Comparison of ENCODE assay signal across 26 cellular contexts in the genomic region with DNA sequence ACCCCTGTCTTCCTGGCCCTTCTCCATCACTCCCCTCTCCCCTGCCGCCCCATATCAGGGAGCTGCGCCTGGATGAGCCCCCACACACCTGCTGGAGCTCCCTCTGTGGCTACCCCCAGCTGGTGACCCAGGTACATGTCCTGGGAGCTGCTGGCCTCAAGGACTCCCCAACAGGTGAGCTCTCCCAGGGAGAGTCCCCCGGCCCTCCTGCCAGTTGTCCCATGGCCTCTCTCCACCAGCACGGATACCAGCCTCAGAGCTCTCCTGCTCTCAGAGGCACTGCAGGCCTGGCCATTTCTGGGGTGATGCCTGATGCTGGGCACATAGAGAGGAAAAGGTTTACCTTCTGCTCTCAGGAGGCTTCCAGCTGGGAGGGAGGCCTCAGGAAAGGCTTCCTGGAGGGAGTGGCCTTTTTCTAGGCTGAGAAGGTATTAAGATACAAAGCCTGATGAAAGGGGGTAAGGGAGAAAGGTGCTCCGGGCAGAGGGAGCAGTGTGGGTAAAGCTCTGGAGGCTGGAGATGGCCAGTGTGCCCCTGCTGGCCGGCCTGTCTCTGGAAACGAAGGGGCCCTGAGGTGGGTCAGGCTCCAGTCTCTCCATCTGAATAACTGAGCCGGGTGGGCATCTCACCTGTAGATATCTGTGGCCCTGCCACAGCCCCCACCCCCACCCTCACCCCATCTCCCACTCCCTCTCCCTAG. TPM values are rescaled to one million over a fixed set of nuclear protein-coding genes. Genes with fewer than 3 reads are reported as not detected.
A peak's percentile ranks its signal among the peaks of the same experiment; 100 is the strongest.
DNase-seq lines count a peak whose midpoint lies in the region; ATAC-seq, FAIRE-seq and TF ChIP-seq lines count a peak whose summit lies in the region.
"Had no signal": no experiment of that assay in that cellular context is flagged by ENCODE, and none has a peak within 500 bp of the region (broad histone marks: within the 10 kb centered on the region; RNA-seq: fewer than 3 reads in every experiment).

No MANE protein-coding gene starts in this region.

- TF ChIP-seq POLR2A in HepG2 (IDR thresholded peaks at IDR 0.05; ENCODE audit: insufficient read depth in 1 of 2, low read depth in 2 of 2, low read length in 2 of 2), result no peak

- in situ Hi-C loops in HepG2 (cut with HindIII; ENCODE audit: extremely low pct_ligation_motif_present, low pct_unique_long_range_greater_than_20kb), result no loop called here

- no peak overlapping the region for H2AFZ ChIP-seq in HepG2 (ENCODE audit: low read length)
- H2AFZ ChIP-seq: GM23338 had no signal

- H4K20me1 ChIP-seq in BLaER1 treated with 17β-estradiol and CSF1 and Interleukin-3, amounts not matched to agents 10 nM and 100 nM, result peaks cover 0 to 19% (median 0%) of the 10 kb centered on the region in 11 experiments; a peak in 3 of 22 replicates
- H4K20me1 ChIP-seq in HepG2 (ENCODE audit: insufficient read depth, low read length), result no peaks in the 10 kb centered on the region

- no TSS peak for BruUV-seq in HepG2 (replicated peaks; lab: Mats Ljungman, UMichigan)

- CTCF ChIA-PET in HepG2 (lab: Yijun Ruan, JAX; ENCODE audit: low intra/inter-chr PET ratio, low total read pairs), result no interaction called here

- no peak overlapping the region for H3K27ac ChIP-seq in BLaER1 treated with 17β-estradiol and CSF1 and Interleukin-3, amounts not matched to agents 10 nM and 100 nM
- no peak overlapping the region for H3K27ac ChIP-seq in HepG2 (ENCODE audit: extremely low read length, insufficient read depth, low read length)
- H3K27ac ChIP-seq: A549, C4-2B had no signal

- peak overlapping the region; percentile 64 to 95 (median 87); a peak in 20 of 22 replicates for H3K4me2 ChIP-seq in BLaER1 treated with 17β-estradiol and CSF1 and Interleukin-3, amounts not matched to agents 10 nM and 100 nM
- H3K4me2 ChIP-seq in HepG2 (ENCODE audit: low read depth, low read length), result no peak overlapping the region
- H3K4me2 ChIP-seq: A549, GM23338 had no signal

- POLR2A ChIA-PET in HepG2 (lab: Yijun Ruan, JAX), result no interaction called here

- H3K4me3 ChIP-seq in BLaER1 treated with 17β-estradiol and CSF1 and Interleukin-3, amounts not matched to agents 10 nM and 100 nM, result no peak overlapping the region
- H3K4me3 ChIP-seq in HepG2 (replicated peaks in 1 of 3; ENCODE audit: insufficient read depth in 1 of 3, low read depth in 2 of 3, low read length in 3 of 3), result no peak overlapping the region
- H3K4me3 ChIP-seq: A549, GM23338 had no signal

- no peak for FAIRE-seq in HepG2 (lab: Jason Lieb, UNC)
- FAIRE-seq: A549, G401.6, GM12892, GM19239 had no signal

- TF ChIP-seq EP300 in HepG2 (IDR thresholded peaks at IDR 0.05; ENCODE audit: low read depth in 2 of 2, low read length in 2 of 2), result no peak
- TF ChIP-seq EP300 in HepG2 (CRISPR knock-in tag; IDR thresholded peaks at IDR 0.05; ENCODE audit: borderline replicate concordance), result no peak

- H3K79me2 ChIP-seq in HepG2 (ENCODE audit: insufficient read depth, low read length), result no peaks in the 10 kb centered on the region

- intact Hi-C loops in Right ventricle myocardium superior (cut with DNase I), result no loop called here
- intact Hi-C loops in Right ventricle myocardium inferior (cut with DNase I), result no loop called here
- intact Hi-C loops in HepG2 (cut with micrococcal nuclease; ENCODE audit: unreplicated experiment), result no loop called here

- no peaks in the 10 kb centered on the region for H3K27me3 ChIP-seq in BLaER1 treated with 17β-estradiol and CSF1 and Interleukin-3, amounts not matched to agents 10 nM and 100 nM
- peaks cover 4 to 13% of the 10 kb centered on the region in 2 experiments; a peak in 2 of 5 replicates for H3K27me3 ChIP-seq in HepG2 (ENCODE audit: control insufficient read depth in 1 of 2, insufficient read depth in 2 of 2, low read length in 2 of 2)
- H3K27me3 ChIP-seq: BE2C had no signal

- peaks cover 17 to 70% (median 49%) of the 10 kb centered on the region in 10 experiments for H3K4me1 ChIP-seq in BLaER1 treated with 17β-estradiol and CSF1 and Interleukin-3, amounts not matched to agents 10 nM and 100 nM
- peaks cover 10% of the 10 kb centered on the region for H3K4me1 ChIP-seq in HepG2 (ENCODE audit: insufficient read depth, low read length)
- H3K4me1 ChIP-seq: A549 had no signal

- peaks cover 0 to 26% (median 0%) of the 10 kb centered on the region in 11 experiments; a peak in 4 of 22 replicates for H3K36me3 ChIP-seq in BLaER1 treated with 17β-estradiol and CSF1 and Interleukin-3, amounts not matched to agents 10 nM and 100 nM
- H3K36me3 ChIP-seq in HepG2 (replicated peaks in 1 of 2; ENCODE audit: control insufficient read depth in 1 of 2, insufficient read depth in 2 of 2, low read length in 2 of 2), result no peaks in the 10 kb centered on the region
- H3K36me3 ChIP-seq: BE2C had no signal

- no peak for TF ChIP-seq RAD21 in HepG2 (CRISPR knock-in tag; IDR thresholded peaks at IDR 0.05)

- whole genome bisulfite sequencing in HepG2 (ENCODE audit: low lambda C conversion rate), result 32% methylated on average over 8 of the region's 8 CpGs

- no peaks in the 10 kb centered on the region for H3K9me3 ChIP-seq in BLaER1 treated with 17β-estradiol and CSF1 and Interleukin-3, amounts not matched to agents 10 nM and 100 nM (replicated peaks in 1 of 11)
- H3K9me3 ChIP-seq in HepG2 (ENCODE audit: low read length), result no peaks in the 10 kb centered on the region
- H3K9me3 ChIP-seq: A549, BE2C, Caco-2 had no signal

- TF ChIP-seq CTCF in HepG2 (CRISPR knock-in tag; IDR thresholded peaks at IDR 0.05), result no peak

- ATAC-seq in Right ventricle myocardium superior (ENCODE audit: poor library complexity) (no peak), Right ventricle myocardium inferior (no peak), HepG2 (peak; percentile 17; the same call in 1 of the 3 replicates), GM21360 (IDR thresholded peaks at IDR 0.05; ENCODE audit: unreplicated experiment) (no peak)
- ATAC-seq: A549; CD8-positive, alpha-beta T cell; GM23338; HCT116 had no signal

- H3K9ac ChIP-seq in BLaER1 treated with 17β-estradiol and CSF1 and Interleukin-3, amounts not matched to agents 10 nM and 100 nM, result 0 out of 22 replicates have a peak overlapping the region, but pooled peaks of 1 of the 11 experiments have one; percentile 23
- no peak overlapping the region for H3K9ac ChIP-seq in HepG2 (ENCODE audit: insufficient read depth, low read depth, low read length)

- peak; percentile 24 for DNase-seq in Right ventricle myocardium superior
- no peak for DNase-seq in Right ventricle myocardium inferior (ENCODE audit: missing footprints)
- DNase-seq in NCI-H69 (lab: John Stamatoyannopoulos, UW), result peak; percentile 35
- no peak for DNase-seq in HepG2 (ENCODE audit: low spot score)
- no peak for DNase-seq in T-helper 2 cell
- DNase-seq: 8988T; ACHN; AML-193; BE2C; Caco-2; CD4-positive, CD25-positive, alpha-beta regulatory T cell; CD8-positive, alpha-beta T cell; DMS153; DND-41; H9; HFFc6 had no signal

RNA-seq across cellular contexts. Expression of a gene that starts 6.0 kb away (rescaled TPM):
- total RNA-seq in Right ventricle myocardium superior (4.4 TPM), Right ventricle myocardium inferior (7.0 TPM), HepG2 (2016; rRNA removed; fragmentation: Illumina TruSeq; extraction: Trizol) (3.6 and 7.5 TPM in 2 replicates)
- total RNA-seq in HepG2 (2016; cell fraction: cytosol; rRNA removed; fragmentation: Illumina TruSeq; extraction: Trizol; ENCODE audit: low read depth), result 2.3 and 3.1 TPM in 2 replicates
- 3.4 and 8.0 TPM in 2 replicates for total RNA-seq in HepG2 (2016; cell fraction: insoluble cytoplasmic fraction; rRNA removed; fragmentation: Illumina TruSeq; extraction: Trizol)
- total RNA-seq in HepG2 (2016; cell fraction: membrane; rRNA removed; fragmentation: Illumina TruSeq; extraction: Trizol), result 1.8 and 1.9 TPM in 2 replicates
- total RNA-seq in HepG2 (2016; cell fraction: nucleus; rRNA removed; fragmentation: Illumina TruSeq; extraction: Trizol), result 10.5 and 15.0 TPM in 2 replicates
- 8.1 and 10.0 TPM in 2 replicates for polyA plus RNA-seq in HepG2 (2011; rRNA removed)
- polyA plus RNA-seq in HepG2 (2011; cell fraction: cytosol; rRNA removed), result 3.1 and 3.5 TPM in 2 replicates
- 71.3 and 112 TPM in 2 replicates for polyA plus RNA-seq in HepG2 (2011; cell fraction: nucleus; rRNA removed)
- 5.5 and 8.4 TPM in 2 replicates for polyA plus RNA-seq in HepG2 (2012)
- polyA plus RNA-seq in HepG2 (2016; cell fraction: cytosol; fragmentation: Illumina TruSeq; extraction: Trizol; ENCODE audit: low read depth), result 0.23 and 0.45 TPM in 2 replicates
- polyA plus RNA-seq in HepG2 (2016; cell fraction: insoluble cytoplasmic fraction; fragmentation: Illumina TruSeq; extraction: Trizol; ENCODE audit: low read depth), result 3.0 and 3.3 TPM in 2 replicates
- 0.84 and 0.94 TPM in 2 replicates for polyA plus RNA-seq in HepG2 (2016; cell fraction: membrane; fragmentation: Illumina TruSeq; extraction: Trizol; ENCODE audit: low read depth)
- polyA plus RNA-seq in HepG2 (2016; cell fraction: nucleus; fragmentation: Illumina TruSeq; extraction: Trizol; ENCODE audit: insufficient read depth, low read depth), result 37.9 and 40.7 TPM in 2 replicates
- polyA minus RNA-seq in HepG2 (2011; rRNA and poly(A)+ RNA removed; ENCODE audit: low replicate concordance), result 0.16 and 9.9 TPM in 2 replicates
- polyA minus RNA-seq in HepG2 (2011; cell fraction: cytosol; rRNA and poly(A)+ RNA removed), result 3.9 and 4.2 TPM in 2 replicates
- polyA minus RNA-seq in HepG2 (2011; cell fraction: nucleus; rRNA and poly(A)+ RNA removed), result 17.3 and 17.4 TPM in 2 replicates

RNA-seq across cellular contexts. Expression of a gene that starts 19.4 kb away (rescaled TPM):
- total RNA-seq in Right ventricle myocardium superior (not detected), Right ventricle myocardium inferior (not detected), HepG2 (2016; rRNA removed; fragmentation: Illumina TruSeq; extraction: Trizol) (not detected in 2 replicates)
- total RNA-seq in HepG2 (2016; cell fraction: cytosol; rRNA removed; fragmentation: Illumina TruSeq; extraction: Trizol; ENCODE audit: low read depth), result not detected in 2 replicates
- not detected in 2 replicates for total RNA-seq in HepG2 (2016; cell fraction: insoluble cytoplasmic fraction; rRNA removed; fragmentation: Illumina TruSeq; extraction: Trizol)
- not detected in 2 replicates for total RNA-seq in HepG2 (2016; cell fraction: membrane; rRNA removed; fragmentation: Illumina TruSeq; extraction: Trizol)
- not detected in 2 replicates for total RNA-seq in HepG2 (2016; cell fraction: nucleus; rRNA removed; fragmentation: Illumina TruSeq; extraction: Trizol)
- polyA plus RNA-seq in HepG2 (2011; rRNA removed), result not detected in 2 replicates
- not detected in 2 replicates for polyA plus RNA-seq in HepG2 (2011; cell fraction: cytosol; rRNA removed)
- polyA plus RNA-seq in HepG2 (2011; cell fraction: nucleus; rRNA removed), result 1.9 TPM in 1 of 2 replicates, not detected in the other
- not detected in 2 replicates for polyA plus RNA-seq in HepG2 (2012)
- not detected in 2 replicates for polyA plus RNA-seq in HepG2 (2016; cell fraction: cytosol; fragmentation: Illumina TruSeq; extraction: Trizol; ENCODE audit: low read depth)
- not detected in 2 replicates for polyA plus RNA-seq in HepG2 (2016; cell fraction: insoluble cytoplasmic fraction; fragmentation: Illumina TruSeq; extraction: Trizol; ENCODE audit: low read depth)
- not detected in 2 replicates for polyA plus RNA-seq in HepG2 (2016; cell fraction: membrane; fragmentation: Illumina TruSeq; extraction: Trizol; ENCODE audit: low read depth)
- not detected in 2 replicates for polyA plus RNA-seq in HepG2 (2016; cell fraction: nucleus; fragmentation: Illumina TruSeq; extraction: Trizol; ENCODE audit: insufficient read depth, low read depth)
- not detected in 2 replicates for polyA minus RNA-seq in HepG2 (2011; rRNA and poly(A)+ RNA removed; ENCODE audit: low replicate concordance)
- not detected in 2 replicates for polyA minus RNA-seq in HepG2 (2011; cell fraction: cytosol; rRNA and poly(A)+ RNA removed)
- not detected in 2 replicates for polyA minus RNA-seq in HepG2 (2011; cell fraction: nucleus; rRNA and poly(A)+ RNA removed)
- total RNA-seq: CD4-positive, CD25-positive, alpha-beta regulatory T cell; H4; H9 had no signal
- polyA plus RNA-seq: A549; CD4-positive, CD25-positive, alpha-beta regulatory T cell; GM23338 had no signal

RNA-seq across cellular contexts. Expression of a gene that starts 55.3 kb away (rescaled TPM):
- 2.6 TPM for total RNA-seq in Right ventricle myocardium superior
- total RNA-seq in Right ventricle myocardium inferior, result 3.7 TPM
- total RNA-seq in HepG2 (2016; rRNA removed; fragmentation: Illumina TruSeq; extraction: Trizol), result 0.22 and 0.27 TPM in 2 replicates
- total RNA-seq in HepG2 (2016; cell fraction: cytosol; rRNA removed; fragmentation: Illumina TruSeq; extraction: Trizol; ENCODE audit: low read depth), result 0.09 TPM in 1 of 2 replicates, not detected in the other
- total RNA-seq in HepG2 (2016; cell fraction: insoluble cytoplasmic fraction; rRNA removed; fragmentation: Illumina TruSeq; extraction: Trizol), result 0.27 and 0.28 TPM in 2 replicates
- 0.28 and 0.34 TPM in 2 replicates for total RNA-seq in HepG2 (2016; cell fraction: membrane; rRNA removed; fragmentation: Illumina TruSeq; extraction: Trizol)
- 0.66 and 0.75 TPM in 2 replicates for total RNA-seq in HepG2 (2016; cell fraction: nucleus; rRNA removed; fragmentation: Illumina TruSeq; extraction: Trizol)
- 1.2 and 2.1 TPM in 2 replicates for polyA plus RNA-seq in HepG2 (2011; rRNA removed)
- 0.95 and 1.0 TPM in 2 replicates for polyA plus RNA-seq in HepG2 (2011; cell fraction: cytosol; rRNA removed)
- polyA plus RNA-seq in HepG2 (2011; cell fraction: nucleus; rRNA removed), result 3.7 and 6.7 TPM in 2 replicates
- 0.94 and 2.0 TPM in 2 replicates for polyA plus RNA-seq in HepG2 (2012)
- 0.19 and 0.23 TPM in 2 replicates for polyA plus RNA-seq in HepG2 (2016; cell fraction: cytosol; fragmentation: Illumina TruSeq; extraction: Trizol; ENCODE audit: low read depth)
- 0.93 and 1.1 TPM in 2 replicates for polyA plus RNA-seq in HepG2 (2016; cell fraction: insoluble cytoplasmic fraction; fragmentation: Illumina TruSeq; extraction: Trizol; ENCODE audit: low read depth)
- 0.37 and 0.48 TPM in 2 replicates for polyA plus RNA-seq in HepG2 (2016; cell fraction: membrane; fragmentation: Illumina TruSeq; extraction: Trizol; ENCODE audit: low read depth)
- polyA plus RNA-seq in HepG2 (2016; cell fraction: nucleus; fragmentation: Illumina TruSeq; extraction: Trizol; ENCODE audit: insufficient read depth, low read depth), result 0.68 and 0.85 TPM in 2 replicates
- polyA minus RNA-seq in HepG2 (2011; rRNA and poly(A)+ RNA removed; ENCODE audit: low replicate concordance), result 0.49 and 2.0 TPM in 2 replicates
- polyA minus RNA-seq in HepG2 (2011; cell fraction: cytosol; rRNA and poly(A)+ RNA removed), result 0.88 and 0.99 TPM in 2 replicates
- polyA minus RNA-seq in HepG2 (2011; cell fraction: nucleus; rRNA and poly(A)+ RNA removed), result 1.0 and 1.7 TPM in 2 replicates

Comparison
In these comparisons a context has a peak if more than half of its experiments do, and no peak if none do; other contexts are left out.
1. DNase-seq: peak in Right ventricle myocardium superior (single experiment) and NCI-H69 (single experiment); none in Right ventricle myocardium inferior (single experiment), HepG2 (single experiment) and T-helper 2 cell (0 of 5).